1 cellular context compared by ENCODE assay signal in the genomic region with DNA sequence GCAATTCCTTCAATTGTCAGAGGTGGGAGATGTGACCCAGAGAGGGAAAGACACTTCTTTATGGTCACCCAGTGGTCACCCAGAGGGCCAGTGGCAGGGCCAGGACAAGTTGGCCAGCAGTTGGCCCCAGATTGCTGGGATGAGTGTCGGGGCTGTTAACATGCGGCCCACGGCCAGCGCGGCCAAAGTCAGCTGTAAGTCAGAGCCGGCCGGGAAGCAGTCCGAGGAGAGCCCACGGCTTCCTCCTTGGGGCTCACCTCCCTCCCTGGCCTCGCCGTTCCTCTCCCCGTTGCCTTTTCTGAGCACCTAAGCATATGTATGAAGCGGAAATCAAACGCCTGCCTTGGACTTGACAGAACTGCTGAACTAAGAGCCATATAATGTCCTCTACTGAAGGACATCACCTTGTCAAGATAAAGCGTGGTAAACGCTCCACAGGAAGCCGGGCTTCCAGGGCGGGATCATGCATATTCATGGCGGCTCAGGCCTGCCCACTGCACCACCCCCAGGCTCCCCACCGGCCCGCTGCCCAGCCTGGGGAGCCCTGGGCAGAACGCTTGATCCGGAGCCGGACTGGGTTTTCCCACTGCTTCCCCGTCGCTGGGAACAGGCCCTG.
TF ChIP-seq lines count a peak whose summit lies in the region.

No MANE protein-coding gene starts in this region.

TF ChIP-seq in K562, 482 proteins besides CTCF, POLR2A, EP300 and RAD21 (continued from another document and continues in another):
- TF ChIP-seq ZBTB49 (CRISPR knock-in tag; IDR thresholded peaks at IDR 0.05; ENCODE audit: borderline replicate concordance) (no peak), MECOM (CRISPR knock-in tag; IDR thresholded peaks at IDR 0.05) (no peak), E2F1 (CRISPR knock-in tag; IDR thresholded peaks at IDR 0.05) (peak; percentile 25; the same call in 1 of the 2 replicates), ZNF146 (CRISPR knock-in tag; IDR thresholded peaks at IDR 0.05; ENCODE audit: unreplicated experiment) (no peak), NR2F6 (CRISPR knock-in tag; IDR thresholded peaks at IDR 0.05) (no peak), EHMT2 (IDR thresholded peaks at IDR 0.05) (peak; percentile 15; the same call in 1 of the 2 replicates), ZNF766 (CRISPR knock-in tag; conservative IDR thresholded peaks at IDR 0.05) (peak; percentile 83), PPARD (CRISPR knock-in tag; IDR thresholded peaks at IDR 0.05) (no peak), RCOR1 (IDR thresholded peaks at IDR 0.05; ENCODE audit: borderline replicate concordance in 1 of 2, low read depth in 2 of 2, low read length in 2 of 2) (peak in 1 of 2 experiments; percentile 21; a peak in 1 of 4 replicates), HDAC1 (IDR thresholded peaks at IDR 0.05) (no peak), KLF10 (CRISPR knock-in tag; IDR thresholded peaks at IDR 0.05) (no peak), TFAP4 (CRISPR knock-in tag; IDR thresholded peaks at IDR 0.05; ENCODE audit: borderline replicate concordance) (peak; percentile 51; the same call in 1 of the 2 replicates), ETS2 (tag; IDR thresholded peaks at IDR 0.05; ENCODE audit: borderline replicate concordance, poor library complexity, severe bottlenecking) (no peak), NBN (IDR thresholded peaks at IDR 0.05; ENCODE audit: low read depth) (no peak), HNRNPLL (IDR thresholded peaks at IDR 0.05; ENCODE audit: low read depth, low read length, poor library complexity, severe bottlenecking) (no peak), HDGF (IDR thresholded peaks at IDR 0.05) (peak; percentile 68; the same call in 1 of the 2 replicates), CHCHD3 (CRISPR knock-in tag; IDR thresholded peaks at IDR 0.05) (no peak), FOS (IDR thresholded peaks at IDR 0.05; ENCODE audit: extremely low read depth, insufficient read length) (no peak), TAF1 (IDR thresholded peaks at IDR 0.05; ENCODE audit: control insufficient read depth, extremely low read depth, insufficient read depth, low read length, severe bottlenecking) (no peak), NFRKB (IDR thresholded peaks at IDR 0.05; ENCODE audit: low read depth) (peak; percentile 87; the same call in 1 of the 2 replicates), HINFP (tag; conservative IDR thresholded peaks at IDR 0.05; ENCODE audit: low read depth) (no peak), TEAD2 (tag; IDR thresholded peaks at IDR 0.05) (no peak), ZFP30 (CRISPR knock-in tag; IDR thresholded peaks at IDR 0.05; ENCODE audit: borderline replicate concordance) (no peak), ZNF431 (CRISPR knock-in tag; IDR thresholded peaks at IDR 0.05) (no peak), NCOA2 (IDR thresholded peaks at IDR 0.05; ENCODE audit: partially characterized antibody in 2 of 2) (no peak), ZNF12 (CRISPR knock-in tag; IDR thresholded peaks at IDR 0.05) (no peak), ZKSCAN8 (CRISPR knock-in tag; IDR thresholded peaks at IDR 0.05) (no peak), ZNF263 (CRISPR knock-in tag; IDR thresholded peaks at IDR 0.05; ENCODE audit: borderline replicate concordance) (no peak), GTF2B (IDR thresholded peaks at IDR 0.05; ENCODE audit: extremely low read depth, insufficient read length) (no peak), ETV1 (tag; conservative IDR thresholded peaks at IDR 0.05; ENCODE audit: low read depth) (peak; percentile 66; the same call in 1 of the 2 replicates), RERE (CRISPR knock-in tag; IDR thresholded peaks at IDR 0.05; ENCODE audit: borderline replicate concordance) (no peak)
- TF ChIP-seq, protein P1, sequence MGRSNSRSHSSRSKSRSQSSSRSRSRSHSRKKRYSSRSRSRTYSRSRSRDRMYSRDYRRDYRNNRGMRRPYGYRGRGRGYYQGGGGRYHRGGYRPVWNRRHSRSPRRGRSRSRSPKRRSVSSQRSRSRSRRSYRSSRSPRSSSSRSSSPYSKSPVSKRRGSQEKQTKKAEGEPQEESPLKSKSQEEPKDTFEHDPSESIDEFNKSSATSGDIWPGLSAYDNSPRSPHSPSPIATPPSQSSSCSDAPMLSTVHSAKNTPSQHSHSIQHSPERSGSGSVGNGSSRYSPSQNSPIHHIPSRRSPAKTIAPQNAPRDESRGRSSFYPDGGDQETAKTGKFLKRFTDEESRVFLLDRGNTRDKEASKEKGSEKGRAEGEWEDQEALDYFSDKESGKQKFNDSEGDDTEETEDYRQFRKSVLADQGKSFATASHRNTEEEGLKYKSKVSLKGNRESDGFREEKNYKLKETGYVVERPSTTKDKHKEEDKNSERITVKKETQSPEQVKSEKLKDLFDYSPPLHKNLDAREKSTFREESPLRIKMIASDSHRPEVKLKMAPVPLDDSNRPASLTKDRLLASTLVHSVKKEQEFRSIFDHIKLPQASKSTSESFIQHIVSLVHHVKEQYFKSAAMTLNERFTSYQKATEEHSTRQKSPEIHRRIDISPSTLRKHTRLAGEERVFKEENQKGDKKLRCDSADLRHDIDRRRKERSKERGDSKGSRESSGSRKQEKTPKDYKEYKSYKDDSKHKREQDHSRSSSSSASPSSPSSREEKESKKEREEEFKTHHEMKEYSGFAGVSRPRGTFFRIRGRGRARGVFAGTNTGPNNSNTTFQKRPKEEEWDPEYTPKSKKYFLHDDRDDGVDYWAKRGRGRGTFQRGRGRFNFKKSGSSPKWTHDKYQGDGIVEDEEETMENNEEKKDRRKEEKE (IDR thresholded peaks at IDR 0.05; ENCODE audit: borderline replicate concordance in 1 of 2, control insufficient read depth in 1 of 2, low read depth in 2 of 2, low read length in 1 of 2): no peak
- TF ChIP-seq, protein P2, sequence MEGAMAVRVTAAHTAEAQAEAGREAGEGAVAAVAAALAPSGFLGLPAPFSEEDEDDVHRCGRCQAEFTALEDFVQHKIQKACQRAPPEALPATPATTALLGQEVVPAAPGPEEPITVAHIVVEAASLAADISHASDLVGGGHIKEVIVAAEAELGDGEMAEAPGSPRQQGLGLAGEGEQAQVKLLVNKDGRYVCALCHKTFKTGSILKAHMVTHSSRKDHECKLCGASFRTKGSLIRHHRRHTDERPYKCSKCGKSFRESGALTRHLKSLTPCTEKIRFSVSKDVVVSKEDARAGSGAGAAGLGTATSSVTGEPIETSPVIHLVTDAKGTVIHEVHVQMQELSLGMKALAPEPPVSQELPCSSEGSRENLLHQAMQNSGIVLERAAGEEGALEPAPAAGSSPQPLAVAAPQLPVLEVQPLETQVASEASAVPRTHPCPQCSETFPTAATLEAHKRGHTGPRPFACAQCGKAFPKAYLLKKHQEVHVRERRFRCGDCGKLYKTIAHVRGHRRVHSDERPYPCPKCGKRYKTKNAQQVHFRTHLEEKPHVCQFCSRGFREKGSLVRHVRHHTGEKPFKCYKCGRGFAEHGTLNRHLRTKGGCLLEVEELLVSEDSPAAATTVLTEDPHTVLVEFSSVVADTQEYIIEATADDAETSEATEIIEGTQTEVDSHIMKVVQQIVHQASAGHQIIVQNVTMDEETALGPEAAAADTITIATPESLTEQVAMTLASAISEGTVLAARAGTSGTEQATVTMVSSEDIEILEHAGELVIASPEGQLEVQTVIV (CRISPR knock-in tag; IDR thresholded peaks at IDR 0.05; ENCODE audit: borderline replicate concordance): no peak
- TF ChIP-seq, protein P3, sequence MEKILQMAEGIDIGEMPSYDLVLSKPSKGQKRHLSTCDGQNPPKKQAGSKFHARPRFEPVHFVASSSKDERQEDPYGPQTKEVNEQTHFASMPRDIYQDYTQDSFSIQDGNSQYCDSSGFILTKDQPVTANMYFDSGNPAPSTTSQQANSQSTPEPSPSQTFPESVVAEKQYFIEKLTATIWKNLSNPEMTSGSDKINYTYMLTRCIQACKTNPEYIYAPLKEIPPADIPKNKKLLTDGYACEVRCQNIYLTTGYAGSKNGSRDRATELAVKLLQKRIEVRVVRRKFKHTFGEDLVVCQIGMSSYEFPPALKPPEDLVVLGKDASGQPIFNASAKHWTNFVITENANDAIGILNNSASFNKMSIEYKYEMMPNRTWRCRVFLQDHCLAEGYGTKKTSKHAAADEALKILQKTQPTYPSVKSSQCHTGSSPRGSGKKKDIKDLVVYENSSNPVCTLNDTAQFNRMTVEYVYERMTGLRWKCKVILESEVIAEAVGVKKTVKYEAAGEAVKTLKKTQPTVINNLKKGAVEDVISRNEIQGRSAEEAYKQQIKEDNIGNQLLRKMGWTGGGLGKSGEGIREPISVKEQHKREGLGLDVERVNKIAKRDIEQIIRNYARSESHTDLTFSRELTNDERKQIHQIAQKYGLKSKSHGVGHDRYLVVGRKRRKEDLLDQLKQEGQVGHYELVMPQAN (IDR thresholded peaks at IDR 0.05; ENCODE audit: borderline replicate concordance): no peak
